In the genomic region with DNA sequence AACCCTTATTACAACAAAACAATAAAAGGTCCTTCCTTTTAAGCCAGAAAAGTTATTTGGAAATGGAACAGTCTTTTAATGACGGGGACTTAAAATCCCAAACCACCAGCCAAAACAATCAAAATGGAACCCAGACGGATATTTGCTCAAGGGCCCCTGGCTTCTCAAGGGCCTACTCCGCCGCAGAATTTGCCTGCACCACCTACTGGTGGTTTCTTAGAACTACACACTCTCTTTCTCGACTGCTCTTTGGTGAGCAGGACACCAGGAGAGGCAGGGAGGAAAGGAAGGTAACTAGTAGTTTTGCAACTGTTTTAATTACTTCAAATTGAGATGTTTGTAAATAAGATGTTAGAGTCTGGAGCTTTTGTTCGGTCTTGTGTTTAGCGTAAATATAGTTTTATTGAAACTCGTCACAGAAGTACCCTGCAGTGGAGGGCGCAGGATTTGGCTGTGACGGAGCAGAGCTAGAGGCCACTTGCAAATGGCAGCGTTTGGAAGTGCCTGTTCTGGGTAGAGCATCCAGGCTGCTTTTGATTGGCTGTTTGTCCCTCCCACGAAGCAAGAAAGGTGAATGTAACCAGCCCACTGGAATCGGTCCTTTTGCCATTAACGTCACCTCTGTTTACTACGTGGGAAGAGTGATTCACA, we compare ENCODE assay signal across 8 cellular contexts.
DNase-seq lines count a peak whose midpoint lies in the region; ATAC-seq and TF ChIP-seq lines count a peak whose summit lies in the region.

No MANE protein-coding gene starts in this region.

- peaks cover 9 to 40% (median 13%) of the 10 kb centered on the region in 3 donors for H3K4me1 ChIP-seq in esophagus squamous epithelium

- peak; percentile 60 for DNase-seq in activated CD4-positive, alpha-beta T cell treated with anti-CD3 and anti-CD28 coated beads for 48 hours
- no peak for DNase-seq in activated CD4-positive, alpha-beta T cell treated with anti-CD3 and anti-CD28 coated beads for 1 hour
- DNase-seq in esophagus squamous epithelium (lab: John Stamatoyannopoulos, UW), result no peak
- peak; percentile 69 for DNase-seq in posterior vena cava (ENCODE audit: low spot score)
- DNase-seq in NCI-H128 (lab: John Stamatoyannopoulos, UW; ENCODE audit: unreplicated experiment), result no peak

- no peak overlapping the region for H3K4me3 ChIP-seq in SU-DHL-6 (ENCODE audit: insufficient read depth, low read length, poor library complexity, severe bottlenecking)
- no peak overlapping the region for H3K4me3 ChIP-seq in esophagus squamous epithelium

- H3K9me2 ChIP-seq in SU-DHL-6 (replicated peaks; ENCODE audit: insufficient read depth, low read length), result no peaks in the 10 kb centered on the region

- H2AFZ ChIP-seq in SU-DHL-6 (ENCODE audit: low read depth, low read length, severe bottlenecking), result no peak overlapping the region

- H3K36me3 ChIP-seq in SU-DHL-6 (ENCODE audit: low read length), result no peaks in the 10 kb centered on the region
- H3K36me3 ChIP-seq in esophagus squamous epithelium, result no peaks in the 10 kb centered on the region

- TF ChIP-seq CTCF in SU-DHL-6 (IDR thresholded peaks at IDR 0.05; ENCODE audit: insufficient read depth, low read length, poor library complexity, severe bottlenecking), result peak; percentile 76
- peak; percentile 31 to 72 (median 59) for TF ChIP-seq CTCF in esophagus squamous epithelium (IDR thresholded peaks at IDR 0.05)

- H3K27ac ChIP-seq in SU-DHL-6 (ENCODE audit: low read depth, low read length) (no peak overlapping the region), esophagus squamous epithelium (no peak overlapping the region)

- TF ChIP-seq EP300 in Ishikawa (IDR thresholded peaks at IDR 0.05; ENCODE audit: borderline replicate concordance), result no peak

- no peaks in the 10 kb centered on the region for H4K20me1 ChIP-seq in SU-DHL-6 (ENCODE audit: low read depth, low read length)

- H3K9ac ChIP-seq in SU-DHL-6 (ENCODE audit: low read length), result no peak overlapping the region

- TF ChIP-seq POLR2A in esophagus squamous epithelium (IDR thresholded peaks at IDR 0.05), result no peak

- H3K4me2 ChIP-seq in SU-DHL-6 (ENCODE audit: low read depth, low read length, poor library complexity, severe bottlenecking), result no peak overlapping the region

- H3K9me3 ChIP-seq in SU-DHL-6 (ENCODE audit: insufficient read depth, low read length) (no peaks in the 10 kb centered on the region), esophagus squamous epithelium (no peaks in the 10 kb centered on the region)

- H3K79me2 ChIP-seq in SU-DHL-6 (ENCODE audit: insufficient read depth, low read length), result no peaks in the 10 kb centered on the region

- peak; percentile 54 for TF ChIP-seq RAD21 in Ishikawa (IDR thresholded peaks at IDR 0.05; ENCODE audit: low read depth)

- no peak for ATAC-seq in GM19023 (IDR thresholded peaks at IDR 0.05; ENCODE audit: unreplicated experiment)

- intact Hi-C loops in esophagus squamous epithelium (cut with DNase I) (no loop called here), posterior vena cava (cut with DNase I) (no loop called here)

- H3F3A ChIP-seq in SU-DHL-6 (ENCODE audit: insufficient read depth), result no peaks in the 10 kb centered on the region

- no peaks in the 10 kb centered on the region for H3K27me3 ChIP-seq in SU-DHL-6 (ENCODE audit: low read length)
- no peaks in the 10 kb centered on the region for H3K27me3 ChIP-seq in esophagus squamous epithelium

- 55 to 62% methylated on average over 14 to 15 of the region's 15 CpGs for WGBS in esophagus squamous epithelium, 2 donors

TF ChIP-seq in Ishikawa, 13 proteins besides CTCF, POLR2A, EP300 and RAD21:
- TF ChIP-seq EGR1 (IDR thresholded peaks at IDR 0.05) (no peak), REST (IDR thresholded peaks at IDR 0.05; ENCODE audit: low read depth) (no peak), CREB1 (IDR thresholded peaks at IDR 0.05; ENCODE audit: low read depth) (no peak), FOXM1 (IDR thresholded peaks at IDR 0.05; ENCODE audit: borderline replicate concordance, low read depth) (no peak), TCF12 (IDR thresholded peaks at IDR 0.05; ENCODE audit: low read depth) (no peak), USF1 (IDR thresholded peaks at IDR 0.05) (no peak), TEAD4 (IDR thresholded peaks at IDR 0.05) (no peak), ZBTB7A (IDR thresholded peaks at IDR 0.05; ENCODE audit: low read depth) (no peak), NFIC (IDR thresholded peaks at IDR 0.05) (no peak), TAF1 (IDR thresholded peaks at IDR 0.05; ENCODE audit: low read depth) (no peak), YY1 (IDR thresholded peaks at IDR 0.05; ENCODE audit: low read depth) (no peak), CEBPB (IDR thresholded peaks at IDR 0.05) (no peak)
- TF ChIP-seq, protein P1, sequence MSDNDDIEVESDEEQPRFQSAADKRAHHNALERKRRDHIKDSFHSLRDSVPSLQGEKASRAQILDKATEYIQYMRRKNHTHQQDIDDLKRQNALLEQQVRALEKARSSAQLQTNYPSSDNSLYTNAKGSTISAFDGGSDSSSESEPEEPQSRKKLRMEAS (IDR thresholded peaks at IDR 0.05), result no peak

Comparison
In these comparisons a context has a peak if more than half of its experiments do, and no peak if none do; other contexts are left out.
1. DNase-seq: peak in activated CD4-positive, alpha-beta T cell treated with anti-CD3 and anti-CD28 coated beads for 48 hours (single experiment) and posterior vena cava (single experiment); none in activated CD4-positive, alpha-beta T cell treated with anti-CD3 and anti-CD28 coated beads for 1 hour (single experiment), esophagus squamous epithelium (single experiment) and NCI-H128 (single experiment).